ENCODE assay signal across 12 cellular contexts in genomic region chr12:111436266-111436665, GRCh38. TPM values are rescaled to one million over a fixed set of nuclear protein-coding genes. Genes with fewer than 3 reads are reported as not detected.
DNase-seq lines count a peak whose midpoint lies in the region; ATAC-seq, FAIRE-seq and TF ChIP-seq lines count a peak whose summit lies in the region.
"Had no signal": no experiment of that assay in that cellular context is flagged by ENCODE, and none has a peak within 500 bp of the region (broad histone marks: within the 10 kb centered on the region; RNA-seq: fewer than 3 reads in every experiment).

No MANE protein-coding gene starts in this region.

- POLR2A ChIA-PET in activated CD8-positive, alpha-beta T cell treated with anti-CD3 and anti-CD28 coated beads, Interleukin-2, amount 10 ng/mL, durations not matched to agents 7 days and 5 days (lab: Charles Lee), result interaction anchor here (2.2 to 2.9 kb wide), 3 partner anchors 8 to 29 kb away, joined by 16 to 57 read pairs (median 21); partner anchors contain the start of gene SH2B3
- POLR2A ChIA-PET in HepG2 (lab: Yijun Ruan, JAX), result no interaction called here

- WGBS in HepG2 (ENCODE audit: low lambda C conversion rate), result 100% methylated on average over 1 of the region's 7 CpGs

- TF ChIP-seq EP300 in HepG2 (IDR thresholded peaks at IDR 0.05; ENCODE audit: low read depth in 2 of 2, low read length in 2 of 2) (no peak), HepG2 (CRISPR knock-in tag; IDR thresholded peaks at IDR 0.05; ENCODE audit: borderline replicate concordance) (no peak)

- peak overlapping the region; percentile 36 to 73 for H3K27ac Mint-ChIP-seq in activated naive CD4-positive, alpha-beta T cell treated with anti-CD3 and anti-CD28 coated beads, Interleukin-2, amount 50 U/mL, for 72 hours
- H3K27ac Mint-ChIP-seq in activated CD8-positive, alpha-beta T cell treated with anti-CD3 and anti-CD28 coated beads, Interleukin-2, amount 10 ng/mL, durations not matched to agents 7 days and 5 days, result peak overlapping the region; percentile 99
- no peak overlapping the region for H3K27ac Mint-ChIP-seq in mesothelial cell of epicardium

- TF ChIP-seq CTCF in HepG2 (CRISPR knock-in tag; IDR thresholded peaks at IDR 0.05) (no peak), mesothelial cell of epicardium (IDR thresholded peaks at IDR 0.05; ENCODE audit: unreplicated experiment) (no peak)

- H3K27ac ChIP-seq in HepG2 (ENCODE audit: extremely low read length, insufficient read depth, low read length) (no peak overlapping the region), subcutaneous abdominal adipose tissue (ENCODE audit: low read depth, low read length) (peak overlapping the region; percentile 73)

- TF ChIP-seq POLR2A in HepG2 (IDR thresholded peaks at IDR 0.05; ENCODE audit: insufficient read depth in 1 of 2, low read depth in 2 of 2, low read length in 2 of 2), result no peak

- no peak overlapping the region for H3K9ac ChIP-seq in HepG2 (ENCODE audit: insufficient read depth, low read depth, low read length)
- peak overlapping the region in 1 of 5 donors; percentile 68 for H3K9ac ChIP-seq in subcutaneous abdominal adipose tissue (ENCODE audit: low read length in 5 of 5)

- intact Hi-C loops in HepG2 (cut with micrococcal nuclease; ENCODE audit: unreplicated experiment), result no loop called here

- H3K27me3 ChIP-seq in HepG2 (ENCODE audit: control insufficient read depth in 1 of 2, insufficient read depth in 2 of 2, low read length in 2 of 2), result no peaks in the 10 kb centered on the region; a peak in 1 of 5 replicates
- no peaks in the 10 kb centered on the region for H3K27me3 ChIP-seq in subcutaneous abdominal adipose tissue (ENCODE audit: control insufficient read depth in 5 of 5, insufficient read depth in 4 of 5, low read length in 5 of 5)
- H3K27me3 ChIP-seq: BE2C, tibial artery had no signal

- BruUV-seq in HepG2 (replicated peaks; lab: Mats Ljungman, UMichigan), result no TSS peak

- no peak for TF ChIP-seq RAD21 in HepG2 (CRISPR knock-in tag; IDR thresholded peaks at IDR 0.05)

- no peak for FAIRE-seq in HepG2 (lab: Jason Lieb, UNC)

- CTCF ChIA-PET in activated CD8-positive, alpha-beta T cell treated with anti-CD3 and anti-CD28 coated beads, Interleukin-2, amount 10 ng/mL, durations not matched to agents 7 days and 5 days (lab: Charles Lee), result interaction anchor here (3.6 to 13.8 kb wide), 3 partner anchors 14 to 38 kb away, joined by 28 to 170 read pairs (median 44); no protein-coding TSS in a partner anchor
- CTCF ChIA-PET in HepG2 (lab: Yijun Ruan, JAX; ENCODE audit: low intra/inter-chr PET ratio, low total read pairs), result no interaction called here

- no peak overlapping the region for H3K4me2 ChIP-seq in HepG2 (ENCODE audit: low read depth, low read length)

- no peaks in the 10 kb centered on the region for H3K79me2 ChIP-seq in HepG2 (ENCODE audit: insufficient read depth, low read length)

- no peak for DNase-seq in activated naive CD4-positive, alpha-beta T cell treated with anti-CD3 and anti-CD28 coated beads, Interleukin-2, amount 50 U/mL, for 72 hours (ENCODE audit: low spot score in 2 of 2)
- no peak for DNase-seq in activated naive CD4-positive, alpha-beta T cell (lab: John Stamatoyannopoulos, UW)
- DNase-seq in activated CD8-positive, alpha-beta T cell treated with anti-CD3 and anti-CD28 coated beads, Interleukin-2, amount 10 ng/mL, durations not matched to agents 7 days and 5 days, result no peak
- DNase-seq in HepG2 (ENCODE audit: low spot score) (no peak), medulla oblongata (ENCODE audit: extremely low spot score) (no peak), mesothelial cell of epicardium (ENCODE audit: low spot score in 2 of 2, unreplicated experiment in 2 of 2) (no peak)
- DNase-seq: BE2C; NCI-H1694 treated with DMSO at 0.1 percent for 48 hours; stimulated activated CD4-positive, alpha-beta T cell treated with anti-CD3 and anti-CD28 coated beads, Interleukin-4, amount 100 ng/mL, for 24 hours had no signal

- ATAC-seq in activated naive CD4-positive, alpha-beta T cell treated with anti-CD3 and anti-CD28 coated beads, Interleukin-2, amount 50 U/mL, for 72 hours, result no peak
- ATAC-seq in activated CD8-positive, alpha-beta T cell treated with anti-CD3 and anti-CD28 coated beads, Interleukin-2, amount 10 ng/mL, durations not matched to agents 7 days and 5 days, result no peak
- ATAC-seq in HepG2, result peak; percentile 23
- ATAC-seq in GM18868 (IDR thresholded peaks at IDR 0.05; ENCODE audit: unreplicated experiment), result no peak

- H3K4me1 ChIP-seq in HepG2 (ENCODE audit: insufficient read depth, low read length) (peaks cover 18% of the 10 kb centered on the region), subcutaneous abdominal adipose tissue (ENCODE audit: control insufficient read depth in 5 of 5, insufficient read depth in 5 of 5, low read length in 5 of 5) (peaks cover 20 to 96% (median 88%) of the 10 kb centered on the region in 5 donors)

- H4K20me1 ChIP-seq in HepG2 (ENCODE audit: insufficient read depth, low read length), result 0 out of 2 replicates have a peak, but pooled peaks cover 12% of the 10 kb centered on the region

- peaks cover 5 to 15% of the 10 kb centered on the region in 2 donors for H3K36me3 Mint-ChIP-seq in activated naive CD4-positive, alpha-beta T cell treated with anti-CD3 and anti-CD28 coated beads, Interleukin-2, amount 50 U/mL, for 72 hours
- peaks cover 54% of the 10 kb centered on the region for H3K36me3 Mint-ChIP-seq in activated CD8-positive, alpha-beta T cell treated with anti-CD3 and anti-CD28 coated beads, Interleukin-2, amount 10 ng/mL, durations not matched to agents 7 days and 5 days (ENCODE audit: low read depth)
- H3K36me3 Mint-ChIP-seq in mesothelial cell of epicardium, result peaks cover 6% of the 10 kb centered on the region

- H3K27me3 Mint-ChIP-seq in activated CD8-positive, alpha-beta T cell treated with anti-CD3 and anti-CD28 coated beads, Interleukin-2, amount 10 ng/mL, durations not matched to agents 7 days and 5 days (ENCODE audit: low read depth), result no peaks in the 10 kb centered on the region
- H3K27me3 Mint-ChIP-seq in mesothelial cell of epicardium (ENCODE audit: low read depth), result no peaks in the 10 kb centered on the region

- H3K4me3 ChIP-seq in HepG2 (replicated peaks in 1 of 3; ENCODE audit: insufficient read depth in 1 of 3, low read depth in 2 of 3, low read length in 3 of 3), result no peak overlapping the region
- H3K4me3 ChIP-seq in subcutaneous abdominal adipose tissue (ENCODE audit: low read depth in 1 of 5, low read length in 5 of 5), result peak overlapping the region in 1 of 5 donors; percentile 31
- H3K4me3 ChIP-seq: tibial artery had no signal

- peaks cover 1 to 32% of the 10 kb centered on the region in 2 experiments; a peak in 3 of 5 replicates for H3K36me3 ChIP-seq in HepG2 (replicated peaks in 1 of 2; ENCODE audit: control insufficient read depth in 1 of 2, insufficient read depth in 2 of 2, low read length in 2 of 2)
- H3K36me3 ChIP-seq in subcutaneous abdominal adipose tissue (ENCODE audit: control insufficient read depth in 5 of 5, insufficient read depth in 5 of 5, low read length in 5 of 5), result peaks cover 0 to 12% (median 0%) of the 10 kb centered on the region in 5 donors
- H3K36me3 ChIP-seq: BE2C, tibial artery had no signal

- H3K9me3 ChIP-seq in HepG2 (ENCODE audit: low read length) (no peaks in the 10 kb centered on the region), subcutaneous abdominal adipose tissue (ENCODE audit: control insufficient read depth in 5 of 5, low read length in 5 of 5) (no peaks in the 10 kb centered on the region)
- H3K9me3 ChIP-seq: BE2C, tibial artery had no signal

- in situ Hi-C loops in HepG2 (cut with HindIII; ENCODE audit: extremely low pct_ligation_motif_present, low pct_unique_long_range_greater_than_20kb), result no loop called here

- H3K4me3 Mint-ChIP-seq in activated CD8-positive, alpha-beta T cell treated with anti-CD3 and anti-CD28 coated beads, Interleukin-2, amount 10 ng/mL, durations not matched to agents 7 days and 5 days, result no peak overlapping the region
- no peak overlapping the region for H3K4me3 Mint-ChIP-seq in mesothelial cell of epicardium

- H2AFZ ChIP-seq in HepG2 (ENCODE audit: low read length), result no peak overlapping the region

- H3K4me1 Mint-ChIP-seq in activated CD8-positive, alpha-beta T cell treated with anti-CD3 and anti-CD28 coated beads, Interleukin-2, amount 10 ng/mL, durations not matched to agents 7 days and 5 days (ENCODE audit: low read depth), result peaks cover 98% of the 10 kb centered on the region
- peaks cover 8% of the 10 kb centered on the region for H3K4me1 Mint-ChIP-seq in mesothelial cell of epicardium

- H3K9me3 Mint-ChIP-seq in activated naive CD4-positive, alpha-beta T cell treated with anti-CD3 and anti-CD28 coated beads, Interleukin-2, amount 50 U/mL, for 72 hours, result no peaks in the 10 kb centered on the region
- H3K9me3 Mint-ChIP-seq in activated CD8-positive, alpha-beta T cell treated with anti-CD3 and anti-CD28 coated beads, Interleukin-2, amount 10 ng/mL, durations not matched to agents 7 days and 5 days (ENCODE audit: insufficient read depth), result no peaks in the 10 kb centered on the region
- no peaks in the 10 kb centered on the region for H3K9me3 Mint-ChIP-seq in mesothelial cell of epicardium

RNA-seq across cellular contexts. Expression of gene SH2B3, which starts 30.5 kb away (rescaled TPM):
- total RNA-seq in activated naive CD4-positive, alpha-beta T cell treated with anti-CD3 and anti-CD28 coated beads, Interleukin-2, amount 50 U/mL, for 72 hours, result 10 to 100 TPM; 18.0 to 24.6 TPM
- 10 to 100 TPM; 49.9 to 50.9 TPM for total RNA-seq in activated CD8-positive, alpha-beta T cell treated with anti-CD3 and anti-CD28 coated beads, Interleukin-2, amount 10 ng/mL, durations not matched to agents 7 days and 5 days
- total RNA-seq in HepG2 (2016; rRNA removed; fragmentation: Illumina TruSeq; extraction: Trizol) (6.8 and 6.9 TPM in 2 replicates), mesothelial cell of epicardium (1.6 to 2.1 TPM (median 1.7 TPM) in 3 replicates)
- 3.0 and 4.5 TPM in 2 replicates for total RNA-seq in HepG2 (2016; cell fraction: cytosol; rRNA removed; fragmentation: Illumina TruSeq; extraction: Trizol; ENCODE audit: low read depth)
- 5.3 and 6.3 TPM in 2 replicates for total RNA-seq in HepG2 (2016; cell fraction: insoluble cytoplasmic fraction; rRNA removed; fragmentation: Illumina TruSeq; extraction: Trizol)
- 8.1 and 8.8 TPM in 2 replicates for total RNA-seq in HepG2 (2016; cell fraction: membrane; rRNA removed; fragmentation: Illumina TruSeq; extraction: Trizol)
- total RNA-seq in HepG2 (2016; cell fraction: nucleus; rRNA removed; fragmentation: Illumina TruSeq; extraction: Trizol), result 3.3 and 4.2 TPM in 2 replicates
- polyA plus RNA-seq in HepG2 (2011; rRNA removed), result 6.8 and 7.1 TPM in 2 replicates
- polyA plus RNA-seq in HepG2 (2011; cell fraction: cytosol; rRNA removed), result 5.9 and 7.0 TPM in 2 replicates
- polyA plus RNA-seq in HepG2 (2011; cell fraction: nucleus; rRNA removed), result 6.3 and 7.7 TPM in 2 replicates
- 5.1 and 9.2 TPM in 2 replicates for polyA plus RNA-seq in HepG2 (2012)
- 0.99 and 1.3 TPM in 2 replicates for polyA plus RNA-seq in HepG2 (2016; cell fraction: cytosol; fragmentation: Illumina TruSeq; extraction: Trizol; ENCODE audit: low read depth)
- 7.6 and 9.1 TPM in 2 replicates for polyA plus RNA-seq in HepG2 (2016; cell fraction: insoluble cytoplasmic fraction; fragmentation: Illumina TruSeq; extraction: Trizol; ENCODE audit: low read depth)
- 5.2 and 5.7 TPM in 2 replicates for polyA plus RNA-seq in HepG2 (2016; cell fraction: membrane; fragmentation: Illumina TruSeq; extraction: Trizol; ENCODE audit: low read depth)
- polyA plus RNA-seq in HepG2 (2016; cell fraction: nucleus; fragmentation: Illumina TruSeq; extraction: Trizol; ENCODE audit: insufficient read depth, low read depth), result 8.8 and 9.8 TPM in 2 replicates
- polyA minus RNA-seq in HepG2 (2011; rRNA and poly(A)+ RNA removed; ENCODE audit: low replicate concordance), result 2.2 and 11.4 TPM in 2 replicates
- polyA minus RNA-seq in HepG2 (2011; cell fraction: cytosol; rRNA and poly(A)+ RNA removed), result 6.2 and 6.9 TPM in 2 replicates
- 3.3 and 3.9 TPM in 2 replicates for polyA minus RNA-seq in HepG2 (2011; cell fraction: nucleus; rRNA and poly(A)+ RNA removed)
